Comparison of ENCODE assay signal across 29 cellular contexts in the genomic region with DNA sequence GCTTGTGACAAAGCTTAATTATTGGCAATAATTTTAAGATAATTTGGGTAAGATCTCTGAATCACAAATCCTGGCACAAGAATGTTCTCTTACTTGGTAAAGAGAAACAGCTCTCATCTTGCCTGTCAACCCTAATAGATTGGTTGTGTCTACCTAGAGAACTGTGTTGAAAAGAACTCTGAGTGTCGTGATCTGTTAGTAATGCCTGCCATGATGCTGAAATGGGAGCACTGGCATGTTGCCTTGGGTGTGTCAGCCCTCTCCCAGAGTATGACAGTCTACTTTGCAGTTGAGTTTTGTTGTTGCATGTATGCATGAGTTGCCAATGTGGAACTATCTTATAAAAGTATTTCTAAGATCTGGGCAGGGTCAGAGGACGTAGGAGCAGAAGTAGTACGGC.
"Had no signal": no experiment of that assay in that cellular context is flagged by ENCODE, and none has a peak within 500 bp of the region (broad histone marks: within the 10 kb centered on the region; RNA-seq: fewer than 3 reads in every experiment).

No MANE protein-coding gene starts in this region.

- H3K9me3 ChIP-seq: gastrocnemius medialis, left lung, suprapubic skin, upper lobe of right lung, uterus had no signal

- ATAC-seq: gastrocnemius medialis; left cardiac atrium; left lung; naive thymus-derived CD4-positive, alpha-beta T cell; sciatic nerve; stimulated activated naive CD8-positive, alpha-beta T cell treated with anti-CD3 and anti-CD28 coated beads, Interleukin-15, amount 100 ng/mL, for 72 hours; upper lobe of right lung had no signal

- H3K36me3 ChIP-seq: gastrocnemius medialis, left lung, neural progenitor cell, suprapubic skin, transverse colon, upper lobe of right lung, uterus had no signal

- H3K27ac Mint-ChIP-seq: mesothelial cell of epicardium; naive thymus-derived CD4-positive, alpha-beta T cell; nephron; neural progenitor cell; progenitor cell of endocrine pancreas; stimulated activated naive CD8-positive, alpha-beta T cell treated with anti-CD3 and anti-CD28 coated beads, Interleukin-15, amount 100 ng/mL, for 72 hours had no signal

- H3K4me3 Mint-ChIP-seq: mesothelial cell of epicardium; naive thymus-derived CD4-positive, alpha-beta T cell; nephron; neural progenitor cell; stimulated activated naive CD8-positive, alpha-beta T cell treated with anti-CD3 and anti-CD28 coated beads, Interleukin-15, amount 100 ng/mL, for 72 hours had no signal

- H3K9me3 Mint-ChIP-seq: mesothelial cell of epicardium had no signal

- H3K27me3 ChIP-seq: gastrocnemius medialis, hepatocyte, left lung, neural progenitor cell, suprapubic skin, transverse colon, upper lobe of right lung, uterus had no signal

- DNase-seq: dermis blood vessel endothelial cell; effector memory CD4-positive, alpha-beta T cell; erythroblast; foreskin fibroblast; head of caudate nucleus; left cardiac atrium; left lung; mesenchymal stem cell; naive thymus-derived CD4-positive, alpha-beta T cell; stimulated activated CD4-positive, alpha-beta T cell treated with anti-CD3 and anti-CD28 coated beads, Interleukin-12 subunit alpha, Interleukin-12 subunit beta, amount 100 ng/mL, for 4 hours; stimulated activated CD4-positive, alpha-beta T cell treated with anti-CD3 and anti-CD28 coated beads, Interleukin-1b, Interleukin-23, amount 100 ng/mL, for 48 hours; stimulated activated CD4-positive, alpha-beta T cell treated with anti-CD3 and anti-CD28 coated beads, Interleukin-4, amount 100 ng/mL, for 1 hour; stimulated activated CD8-positive, alpha-beta memory T cell treated with anti-CD3 and anti-CD28 coated beads, Interleukin-4, amount 100 ng/mL, for 48 hours; stimulated activated naive CD4-positive, alpha-beta T cell; stimulated activated naive CD8-positive, alpha-beta T cell treated with anti-CD3 and anti-CD28 coated beads, Interleukin-15, amount 100 ng/mL, for 72 hours; transverse colon; upper lobe of right lung; uterus had no signal

- H3K27me3 Mint-ChIP-seq: progenitor cell of endocrine pancreas had no signal

- H3K4me1 ChIP-seq: neural progenitor cell, uterus had no signal

- H3K36me3 Mint-ChIP-seq: mesothelial cell of epicardium, neural progenitor cell had no signal

- H3K4me1 Mint-ChIP-seq: nephron had no signal

- H3K4me3 ChIP-seq: coronary artery, gastrocnemius medialis, hepatocyte, left lung, neural progenitor cell, smooth muscle cell, suprapubic skin, transverse colon, upper lobe of right lung, uterus had no signal

- H3K27ac ChIP-seq: coronary artery, gastrocnemius medialis, hepatocyte, left lung, neural progenitor cell, parathyroid adenoma, suprapubic skin, transverse colon, upper lobe of right lung, uterus had no signal
